Comparison of ENCODE assay signal across 8 cellular contexts in the genomic region with DNA sequence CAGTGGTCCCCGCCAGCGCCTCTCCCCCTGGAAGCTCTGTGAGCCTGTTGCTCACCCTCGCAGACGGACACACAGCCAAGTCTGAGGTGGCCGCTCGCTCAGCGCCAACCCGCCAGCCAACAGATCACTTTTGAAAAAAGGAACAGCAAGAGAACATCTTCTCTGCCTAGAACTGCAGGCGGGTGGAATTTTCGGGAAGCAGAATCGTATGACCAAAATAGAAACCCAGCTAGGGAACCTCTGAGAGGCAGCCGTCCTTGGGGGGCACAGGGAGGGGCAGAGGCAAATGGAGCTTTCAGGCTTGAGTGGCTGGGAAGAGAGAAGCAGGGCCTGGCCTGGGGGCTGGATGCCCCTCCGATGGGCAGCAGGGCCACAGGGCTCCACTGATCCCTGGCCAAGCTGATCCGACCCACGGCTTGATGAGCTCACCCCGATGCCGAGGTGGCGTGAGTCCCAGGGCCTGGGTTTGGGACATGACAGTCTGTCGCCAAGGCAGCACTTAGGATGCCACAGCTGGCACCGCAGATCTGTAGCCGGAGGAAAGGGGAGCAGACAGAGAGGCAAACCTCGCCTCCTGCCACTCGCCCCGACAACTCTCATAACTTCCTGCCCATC. TPM values are rescaled to one million over a fixed set of nuclear protein-coding genes. Genes with fewer than 3 reads are reported as not detected.
DNase-seq lines count a peak whose midpoint lies in the region; ATAC-seq, FAIRE-seq and TF ChIP-seq lines count a peak whose summit lies in the region.
"Had no signal": no experiment of that assay in that cellular context is flagged by ENCODE, and none has a peak within 500 bp of the region (broad histone marks: within the 10 kb centered on the region; RNA-seq: fewer than 3 reads in every experiment).

No MANE protein-coding gene starts in this region.

- H3K4me1 ChIP-seq in PC-3 (ENCODE audit: insufficient read depth, low read length): peaks cover 37% of the 10 kb centered on the region
- peaks cover 74% of the 10 kb centered on the region for H3K4me1 ChIP-seq in GM12878 (ENCODE audit: control insufficient read depth, insufficient read depth, low read length)
- H3K4me1 ChIP-seq in thoracic aorta (ENCODE audit: control insufficient read depth in 1 of 2, low read depth in 2 of 2): peaks cover 16 to 33% of the 10 kb centered on the region in 2 donors
- H3K4me1 ChIP-seq in mesendoderm (ENCODE audit: control insufficient read depth, low read depth, low read length): no peaks in the 10 kb centered on the region

- H3K9ac ChIP-seq in PC-3 (ENCODE audit: low read length): peak overlapping the region; percentile 46
- no peak overlapping the region for H3K9ac ChIP-seq in GM12878 (ENCODE audit: control insufficient read depth, insufficient read depth, low read length)
- no peak overlapping the region for H3K9ac ChIP-seq in mesendoderm (ENCODE audit: low read length)

- H3K56ac ChIP-seq in mesendoderm (ENCODE audit: low read length): no peak overlapping the region

- H3K36me3 ChIP-seq in PC-3 (ENCODE audit: low read depth, low read length): no peaks in the 10 kb centered on the region
- H3K36me3 ChIP-seq in GM12878 (ENCODE audit: control insufficient read depth in 2 of 2, insufficient read depth in 2 of 2, low read length in 1 of 2): no peaks in the 10 kb centered on the region; a peak in 1 of 4 replicates
- H3K36me3 ChIP-seq in thoracic aorta: no peaks in the 10 kb centered on the region
- no peaks in the 10 kb centered on the region for H3K36me3 ChIP-seq in mesendoderm (ENCODE audit: control insufficient read depth, insufficient read depth, low read length)

- SMC1A ChIA-PET in GM12878 (lab: Charles Lee; ENCODE audit: uncharacterized antibody, unreplicated experiment): interaction anchor here (0.9 kb wide), 1 partner anchor 152 kb away, joined by 3 read pairs; no protein-coding TSS in a partner anchor

- TF ChIP-seq EP300 in GM12878 (IDR thresholded peaks at IDR 0.05; ENCODE audit: borderline replicate concordance in 1 of 2, control insufficient read depth in 1 of 2, low read depth in 2 of 2, low read length in 2 of 2): no peak

- H2BK120ac ChIP-seq in mesendoderm (ENCODE audit: low read depth, low read length): no peak overlapping the region

- H3K4me3 ChIP-seq in PC-3 (ENCODE audit: low read length) (peak overlapping the region; percentile 24; the same call in 1 of the 2 replicates), GM12878 (no peak overlapping the region), lower leg skin (ENCODE audit: low read depth, poor library complexity, severe bottlenecking) (no peak overlapping the region), thoracic aorta (peak overlapping the region; percentile 47), mesendoderm (ENCODE audit: low read length) (no peak overlapping the region)

- no peaks in the 10 kb centered on the region for H4K20me1 ChIP-seq in PC-3 (ENCODE audit: low read length)
- no peaks in the 10 kb centered on the region for H4K20me1 ChIP-seq in GM12878 (ENCODE audit: control insufficient read depth, insufficient read depth)

- no peak overlapping the region for H3K4ac ChIP-seq in mesendoderm (ENCODE audit: low read depth, low read length)

- TF ChIP-seq POLR2A in GM12878 (IDR thresholded peaks at IDR 0.05; ENCODE audit: low read depth, low read length) (no peak), lower leg skin (IDR thresholded peaks at IDR 0.05) (no peak)

- POLR2A ChIA-PET in PC-3 (lab: Charles Lee; ENCODE audit: unreplicated experiment) (interaction anchor here (1.0 kb wide), 1 partner anchor 41 kb away, joined by 5 read pairs; no protein-coding TSS in a partner anchor), GM12878 (lab: Charles Lee) (no interaction called here)

- H3K27ac ChIP-seq in PC-3 (ENCODE audit: low read length): peak overlapping the region; percentile 78
- peak overlapping the region; percentile 13 for H3K27ac ChIP-seq in GM12878 (ENCODE audit: control insufficient read depth, insufficient read depth)
- H3K27ac ChIP-seq in thoracic aorta: peak overlapping the region; percentile 46 to 57
- H3K27ac ChIP-seq in mesendoderm (ENCODE audit: low read depth, low read length): no peak overlapping the region

- WGBS in GM12878 (ENCODE audit: insufficient coverage, insufficient replicate concordance, low lambda C conversion rate, missing lambda C conversion rate): 75% methylated on average over 23 of the region's 24 CpGs
- 50 to 59% methylated on average over 24 of the region's 24 CpGs for WGBS in lower leg skin, 2 donors
- no CpG with 5 or more reads among the region's 24 CpGs for WGBS in mesendoderm (ENCODE audit: extremely low coverage, insufficient coverage, low lambda C conversion rate)

- ATAC-seq in PC-3: peak; percentile 39
- ATAC-seq in GM12878: no peak
- peak; percentile 8 for ATAC-seq in thoracic aorta (ENCODE audit: insufficient number of reproducible peaks, low FRiP score, low read depth)
- no peak for ATAC-seq in HG03442 (IDR thresholded peaks at IDR 0.05; ENCODE audit: unreplicated experiment)

- TF ChIP-seq CTCF in PC-3 (conservative IDR thresholded peaks at IDR 0.05; ENCODE audit: low read depth, low read length): no peak
- TF ChIP-seq CTCF in GM12878 (IDR thresholded peaks at IDR 0.05 in 2 of 3, conservative IDR thresholded peaks at IDR 0.05 in 1 of 3; ENCODE audit: control insufficient read depth in 2 of 3, extremely low read depth in 1 of 3, insufficient read depth in 1 of 3, low read depth in 3 of 3, low read length in 3 of 3): no peak
- TF ChIP-seq CTCF in lower leg skin (IDR thresholded peaks at IDR 0.05): no peak
- no peak for TF ChIP-seq CTCF in thoracic aorta (IDR thresholded peaks at IDR 0.05)

- CTCF ChIA-PET in PC-3 (lab: Charles Lee) (no interaction called here), GM12878 (lab: Yijun Ruan, JAX) (no interaction called here)

- peak overlapping the region; percentile 70 for H3K4me2 ChIP-seq in PC-3 (ENCODE audit: low read length)
- peak overlapping the region; percentile 22; the same call in 1 of the 2 replicates for H3K4me2 ChIP-seq in GM12878 (ENCODE audit: control insufficient read depth, insufficient read depth)
- no peak overlapping the region for H3K4me2 ChIP-seq in mesendoderm (ENCODE audit: low read length)

- no peaks in the 10 kb centered on the region for H3K79me1 ChIP-seq in mesendoderm (ENCODE audit: low read length)

- BruUV-seq in PC-3 (replicated peaks; lab: Mats Ljungman, UMichigan) (TSS peak; percentile 78), GM12878 (replicated peaks; lab: Mats Ljungman, UMichigan) (no TSS peak)

- H3K79me2 ChIP-seq in PC-3 (ENCODE audit: low read length) (peaks cover 8% of the 10 kb centered on the region; the same call in 1 of the 2 replicates), GM12878 (ENCODE audit: control insufficient read depth, insufficient read depth, low read length) (peaks cover 74% of the 10 kb centered on the region), mesendoderm (ENCODE audit: control insufficient read depth, insufficient read depth, low read length) (no peaks in the 10 kb centered on the region)

- intact Hi-C loops in PC-3 (cut with micrococcal nuclease) (loop anchor here (1.0 to 5.0 kb wide), 2 partner anchors 44 to 75 kb away; no protein-coding TSS in a partner anchor), GM12878 (cut with micrococcal nuclease; ENCODE audit: unreplicated experiment) (no loop called here), lower leg skin (cut with DNase I; ENCODE audit: low total_unique reads) (no loop called here)

- H3K9me3 ChIP-seq in PC-3 (ENCODE audit: low read length) (no peaks in the 10 kb centered on the region), GM12878 (replicated peaks; ENCODE audit: control insufficient read depth, insufficient read depth, low read length) (no peaks in the 10 kb centered on the region), thoracic aorta (no peaks in the 10 kb centered on the region)

- no peaks in the 10 kb centered on the region for H3K9me2 ChIP-seq in PC-3 (replicated peaks; ENCODE audit: low read length)

- DNase-seq in PC-3: peak; percentile 66
- no peak for DNase-seq in GM12878 (ENCODE audit: low read depth, low spot score)
- peak; percentile 47 to 91 for DNase-seq in lower leg skin (ENCODE audit: low spot score in 2 of 2)
- peak; percentile 41 for DNase-seq in thoracic aorta (ENCODE audit: low spot score)
- no peak for DNase-seq in OCI-M1 (lab: John Stamatoyannopoulos, UW)
- no peak for DNase-seq in mesendoderm
- DNase-seq: NCI-H187 treated with DMSO at 0.1 percent for 48 hours had no signal

- RAD21 ChIA-PET in GM12878 (lab: Charles Lee; ENCODE audit: unreplicated experiment): interaction anchor here (1.6 kb wide), 1 partner anchor 128 kb away, joined by 4 read pairs; no protein-coding TSS in a partner anchor

- H3K27me3 ChIP-seq in PC-3 (ENCODE audit: low read length) (no peaks in the 10 kb centered on the region), GM12878 (replicated peaks in 1 of 2; ENCODE audit: control insufficient read depth in 2 of 2, insufficient read depth in 2 of 2, low read length in 1 of 2) (no peaks in the 10 kb centered on the region), thoracic aorta (replicated peaks; ENCODE audit: insufficient read depth) (no peaks in the 10 kb centered on the region), mesendoderm (ENCODE audit: insufficient read depth, low read length, poor library complexity) (no peaks in the 10 kb centered on the region)

- no peak overlapping the region for H3K23ac ChIP-seq in mesendoderm (ENCODE audit: low read length)

- H2BK5ac ChIP-seq in mesendoderm (ENCODE audit: low read length): no peak overlapping the region

- TF ChIP-seq RAD21 in GM12878 (IDR thresholded peaks at IDR 0.05; ENCODE audit: insufficient read depth, low read depth, low read length): no peak

- no peak overlapping the region for H3K18ac ChIP-seq in mesendoderm (ENCODE audit: low read length)

- no peak for FAIRE-seq in GM12878 (lab: Jason Lieb, UNC)

- H4K8ac ChIP-seq in mesendoderm (ENCODE audit: low read depth, low read length): no peak overlapping the region

- in situ Hi-C loops in GM12878 (cut with MboI): no loop called here

- no peak overlapping the region for H2BK15ac ChIP-seq in mesendoderm (replicated peaks; ENCODE audit: low read depth)

- no peak overlapping the region for H2AK5ac ChIP-seq in mesendoderm (ENCODE audit: low read length)

- peaks cover 7% of the 10 kb centered on the region for H3F3A ChIP-seq in PC-3 (ENCODE audit: low read length, unreplicated experiment)

- no peak overlapping the region for H4K5ac ChIP-seq in mesendoderm (ENCODE audit: low read length)

- H2AFZ ChIP-seq in PC-3 (ENCODE audit: low read length) (peak overlapping the region; percentile 23), GM12878 (ENCODE audit: control insufficient read depth, low read depth, low read length) (no peak overlapping the region)

RNA-seq across cellular contexts. Expression of gene NFATC2, which starts 9.8 kb away (rescaled TPM):
- 12.4 and 12.9 TPM in 2 replicates for total RNA-seq in PC-3 (2014; rRNA removed)
- 24.0 and 24.8 TPM in 2 replicates for total RNA-seq in GM12878 (2013; cell fraction: nucleolus; rRNA removed)
- total RNA-seq in GM12878 (2014; rRNA removed): 5.1 TPM in 2 replicates
- total RNA-seq in GM12878 (2014; rRNA removed; fragmentation: Illumina TruSeq; extraction: Trizol): 3.7 and 4.3 TPM in 2 replicates
- 17.5 and 20.0 TPM in 2 replicates for total RNA-seq in GM12878 (2021)
- 4.4 TPM for polyA plus RNA-seq in GM12878 (2011; ENCODE audit: low read depth)
- polyA plus RNA-seq in GM12878 (2011; rRNA removed): 7.6 and 7.9 TPM in 2 replicates
- 5.2 and 9.2 TPM in 2 replicates for polyA plus RNA-seq in GM12878 (2011; cell fraction: cytosol; rRNA removed)
- 15.6 and 22.7 TPM in 2 replicates for polyA plus RNA-seq in GM12878 (2011; cell fraction: nucleus; rRNA removed)
- 5.3 and 9.1 TPM in 2 replicates for polyA plus RNA-seq in GM12878 (2012)
- polyA plus RNA-seq in GM12878 (2014; fragmentation: Illumina TruSeq; extraction: Trizol): 12.3 and 12.7 TPM in 2 replicates
- polyA plus RNA-seq in GM12878 (2014; fragmentation: Nextera tagmentation; extraction: Ambion mirVana): 1 to 10 TPM; 3.3 to 7.3 TPM
- polyA plus RNA-seq in GM12878 (2014; rRNA removed): 5.6 and 6.8 TPM in 2 replicates
- 1 to 10 TPM; 7.3 to 7.7 TPM for polyA plus RNA-seq in GM12878 (2016; fragmentation: Nextera tagmentation; extraction: Ambion mirVana)
- 12.2 and 12.7 TPM in 2 replicates for polyA minus RNA-seq in GM12878 (2011; rRNA and poly(A)+ RNA removed)
- 11.8 and 12.8 TPM in 2 replicates for polyA minus RNA-seq in GM12878 (2011; cell fraction: cytosol; rRNA and poly(A)+ RNA removed)
- 10.2 and 22.1 TPM in 2 replicates for polyA minus RNA-seq in GM12878 (2011; cell fraction: nucleus; rRNA and poly(A)+ RNA removed)
- total RNA-seq in lower leg skin: 10 to 100 TPM in 1 of 4 donors, 1 to 10 TPM in 3; 4.0 to 10.4 (median 5.1) TPM
- 10 to 100 TPM; 11.9 to 24.5 TPM for total RNA-seq in thoracic aorta
- polyA plus RNA-seq in mesendoderm (2013, experiment 1 of 2): 0.28 TPM
- polyA plus RNA-seq in mesendoderm (2013, experiment 2 of 2): 0.29 TPM

Comparison
In these comparisons a context has a peak if more than half of its experiments do, and no peak if none do; other contexts are left out.
1. ATAC-seq: peak in PC-3 (single experiment) and thoracic aorta (single experiment); none in GM12878 (single experiment) and HG03442 (single experiment).
2. DNase-seq: peak in PC-3 (single experiment), lower leg skin (2 of 2) and thoracic aorta (single experiment); none in GM12878 (single experiment), OCI-M1 (single experiment) and mesendoderm (single experiment).
3. H3K4me3 ChIP-seq: peak in PC-3 (single experiment) and thoracic aorta (single experiment); none in GM12878 (single experiment), lower leg skin (single experiment) and mesendoderm (single experiment).